Comparison of ENCODE assay signal across 33 cellular contexts in the genomic region with DNA sequence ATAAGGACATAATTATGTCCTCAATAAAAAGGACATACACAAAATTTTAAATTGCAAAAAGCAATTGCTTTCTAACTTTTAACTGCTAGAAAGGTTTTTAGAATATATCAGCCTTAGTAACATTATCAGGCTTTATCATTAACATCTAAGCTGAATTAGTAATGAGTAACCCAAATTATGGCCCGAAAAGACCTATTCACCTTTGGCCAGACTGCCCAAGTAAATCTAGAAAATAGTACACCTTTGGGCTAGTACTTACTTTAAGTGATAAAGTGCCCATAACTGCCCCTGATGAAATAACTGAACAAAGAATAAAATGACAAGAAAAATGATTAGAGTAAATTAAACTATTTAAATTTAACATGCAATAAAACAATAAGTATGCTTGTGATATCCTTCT.
"Had no signal": no experiment of that assay in that cellular context is flagged by ENCODE, and none has a peak within 500 bp of the region (broad histone marks: within the 10 kb centered on the region; RNA-seq: fewer than 3 reads in every experiment).

No MANE protein-coding gene starts in this region.

- H3K27me3 ChIP-seq: brain microvascular endothelial cell, MG63 had no signal

- FAIRE-seq: RCC 7860 had no signal

- H3K4me3 Mint-ChIP-seq: activated CD4-positive, alpha-beta T cell treated with anti-CD3 and anti-CD28 coated beads, Interleukin-2, amount 10 ng/mL, durations not matched to agents 24 days and 14 days; activated CD8-positive, alpha-beta T cell treated with anti-CD3 and anti-CD28 coated beads for 36 hours; activated naive CD8-positive, alpha-beta T cell treated with anti-CD3 and anti-CD28 coated beads for 36 hours; activated T-cell treated with anti-CD3 and anti-CD28 coated beads, Interleukin-2, amount 50 U/mL, for 72 hours; activated T-helper 17 cell treated with anti-CD3 and anti-CD28 coated beads, Interleukin-2, amount 50 U/mL, for 72 hours had no signal

- H3K27me3 Mint-ChIP-seq: activated CD4-positive, alpha-beta T cell treated with anti-CD3 and anti-CD28 coated beads, Interleukin-2, amount 10 ng/mL, durations not matched to agents 24 days and 14 days; activated CD8-positive, alpha-beta T cell treated with anti-CD3 and anti-CD28 coated beads for 36 hours; activated naive CD8-positive, alpha-beta T cell treated with anti-CD3 and anti-CD28 coated beads for 36 hours; activated T-helper 17 cell treated with anti-CD3 and anti-CD28 coated beads, Interleukin-2, amount 50 U/mL, for 72 hours had no signal

- H3K36me3 ChIP-seq: brain microvascular endothelial cell had no signal

- H3K27ac ChIP-seq: brain microvascular endothelial cell, RWPE1 had no signal

- H3K4me3 ChIP-seq: MG63 had no signal

- DNase-seq: activated CD4-positive, alpha-beta T cell treated with anti-CD3 and anti-CD28 coated beads, Interleukin-2, amount 10 ng/mL, durations not matched to agents 24 days and 14 days; activated CD4-positive, alpha-beta T cell treated with anti-CD3 and anti-CD28 coated beads, Interleukin-2, amount 50 U/mL, for 4 hours; activated CD8-positive, alpha-beta T cell treated with anti-CD3 and anti-CD28 coated beads for 36 hours; activated effector memory CD4-positive, alpha-beta T cell treated with anti-CD3 and anti-CD28 coated beads, Interleukin-2, amount 50 U/mL, for 16 hours; activated naive CD4-positive, alpha-beta T cell; activated naive CD4-positive, alpha-beta T cell treated with anti-CD3 and anti-CD28 coated beads, Interleukin-2, amount 50 U/mL, for 16 hours; activated naive CD8-positive, alpha-beta T cell treated with anti-CD3 and anti-CD28 coated beads for 36 hours; activated T-cell treated with anti-CD3 and anti-CD28 coated beads, Interleukin-2, amount 50 U/mL, for 1 hour; activated T-cell treated with anti-CD3 and anti-CD28 coated beads, Interleukin-2, amount 50 U/mL, for 72 hours; amniotic stem cell; aorta; brain microvascular endothelial cell; Kasumi-1; KG1; MG63; NCI-H1048; NCI-H1105 treated with DMSO at 0.1 percent for 48 hours; NCI-H1436 treated with DMSO at 0.1 percent for 48 hours; NCI-H1694 treated with DMSO at 0.1 percent for 48 hours; NCI-H2029; NCI-H345; NCI-H524 treated with DMSO at 0.1 percent for 48 hours; NK-92 treated with Interleukin-12 subunit alpha and Interleukin-12 subunit beta, amount 100 ng/mL, for 24 hours; PC-3; SIG-M5; SW 1271; T-helper 1 cell; T1000 had no signal

- H3K9me3 ChIP-seq: MG63 had no signal

- H3K27ac Mint-ChIP-seq: activated CD4-positive, alpha-beta T cell treated with anti-CD3 and anti-CD28 coated beads, Interleukin-2, amount 10 ng/mL, durations not matched to agents 24 days and 14 days; activated CD8-positive, alpha-beta T cell treated with anti-CD3 and anti-CD28 coated beads for 36 hours; activated naive CD8-positive, alpha-beta T cell treated with anti-CD3 and anti-CD28 coated beads for 36 hours; activated T-helper 17 cell treated with anti-CD3 and anti-CD28 coated beads, Interleukin-2, amount 50 U/mL, for 72 hours had no signal

- ATAC-seq: activated CD8-positive, alpha-beta T cell treated with anti-CD3 and anti-CD28 coated beads for 36 hours; activated T-cell treated with anti-CD3 and anti-CD28 coated beads, Interleukin-2, amount 50 U/mL, for 72 hours; activated T-helper 17 cell treated with anti-CD3 and anti-CD28 coated beads, Interleukin-2, amount 50 U/mL, for 72 hours; PC-3; Right ventricle myocardium inferior; SK-N-SH treated with all-trans-retinoic acid at 6 μM for 48 hours had no signal
